ENCODE assay signal across 16 cellular contexts in the genomic region with DNA sequence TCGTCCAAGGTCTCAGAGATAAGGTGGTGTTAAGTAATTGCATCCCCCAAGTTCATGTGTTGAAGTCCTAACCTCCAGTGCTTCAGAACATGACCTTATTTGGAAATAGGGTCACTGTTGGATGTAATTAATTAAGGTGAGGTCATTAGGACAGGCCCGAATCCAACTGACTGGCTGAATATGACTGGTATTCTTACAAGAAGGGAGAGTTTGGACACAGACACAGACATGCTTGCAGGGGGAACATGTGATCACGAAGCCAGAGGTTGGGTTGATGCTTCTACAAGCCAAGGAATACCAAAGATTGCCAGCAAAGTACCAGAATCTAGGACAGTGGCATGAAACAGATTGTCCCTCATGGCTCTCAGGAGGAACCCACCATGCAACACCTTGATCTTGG.
"Had no signal": no experiment of that assay in that cellular context is flagged by ENCODE, and none has a peak within 500 bp of the region (broad histone marks: within the 10 kb centered on the region; RNA-seq: fewer than 3 reads in every experiment).

No MANE protein-coding gene starts in this region.

- H3K36me3 ChIP-seq: prostate gland, SJSA1 had no signal

- H3K27me3 ChIP-seq: body of pancreas, SJSA1 had no signal

- DNase-seq: activated B cell treated with CpG ODN at 0.5 μM for 24 hours; activated CD4-positive, alpha-beta T cell treated with anti-CD3 and anti-CD28 coated beads for 48 hours; activated CD8-positive, alpha-beta T cell treated with anti-CD3 and anti-CD28 coated beads for 36 hours; activated effector memory CD4-positive, alpha-beta T cell treated with anti-CD3 and anti-CD28 coated beads, Interleukin-2, amount 50 U/mL, for 16 hours; activated T-cell treated with anti-CD3 and anti-CD28 coated beads, Interleukin-2, amount 50 U/mL, for 48 hours; natural killer cell; occipital lobe; stimulated activated naive B cell treated with anti-CD40 and anti-IgM and Interleukin-4, amounts not matched to agents 10 μg/mL and 1 μg/mL and 100 μg/mL, for 72 hours; T-helper 2 cell; trophoblast cell had no signal

- H3K36me3 Mint-ChIP-seq: activated naive CD4-positive, alpha-beta T cell treated with anti-CD3 and anti-CD28 coated beads, Interleukin-2, amount 50 U/mL, for 24 hours; memory B cell; natural killer cell; stimulated activated naive B cell treated with anti-CD40 and anti-IgM and Interleukin-4, amounts not matched to agents 10 μg/mL and 1 μg/mL and 100 μg/mL, for 72 hours had no signal

- H3K9me3 Mint-ChIP-seq: activated B cell treated with CpG ODN at 0.5 μM for 24 hours; activated CD8-positive, alpha-beta T cell treated with anti-CD3 and anti-CD28 coated beads for 36 hours; activated naive CD4-positive, alpha-beta T cell treated with anti-CD3 and anti-CD28 coated beads, Interleukin-2, amount 50 U/mL, for 24 hours; central memory CD8-positive, alpha-beta T cell; memory B cell; natural killer cell; stimulated activated naive B cell treated with anti-CD40 and anti-IgM and Interleukin-4, amounts not matched to agents 10 μg/mL and 1 μg/mL and 100 μg/mL, for 72 hours had no signal

- H3K27ac Mint-ChIP-seq: activated B cell treated with CpG ODN at 0.5 μM for 24 hours; activated CD8-positive, alpha-beta T cell treated with anti-CD3 and anti-CD28 coated beads for 36 hours; activated naive CD4-positive, alpha-beta T cell treated with anti-CD3 and anti-CD28 coated beads, Interleukin-2, amount 50 U/mL, for 24 hours; memory B cell; natural killer cell; stimulated activated naive B cell treated with anti-CD40 and anti-IgM and Interleukin-4, amounts not matched to agents 10 μg/mL and 1 μg/mL and 100 μg/mL, for 72 hours had no signal

- H3K4me3 ChIP-seq: body of pancreas, prostate gland, SJSA1 had no signal

- H3K4me3 Mint-ChIP-seq: activated B cell treated with CpG ODN at 0.5 μM for 24 hours; activated CD8-positive, alpha-beta T cell treated with anti-CD3 and anti-CD28 coated beads for 36 hours; activated naive CD4-positive, alpha-beta T cell treated with anti-CD3 and anti-CD28 coated beads, Interleukin-2, amount 50 U/mL, for 24 hours; central memory CD8-positive, alpha-beta T cell; memory B cell; natural killer cell; stimulated activated naive B cell treated with anti-CD40 and anti-IgM and Interleukin-4, amounts not matched to agents 10 μg/mL and 1 μg/mL and 100 μg/mL, for 72 hours had no signal

- H3K9me3 ChIP-seq: body of pancreas, prostate gland, SJSA1 had no signal

- H3K4me1 ChIP-seq: body of pancreas, SJSA1 had no signal

- H3K27ac ChIP-seq: SJSA1 had no signal

- H3K4me1 Mint-ChIP-seq: activated B cell treated with CpG ODN at 0.5 μM for 24 hours; central memory CD8-positive, alpha-beta T cell; memory B cell; natural killer cell; stimulated activated naive B cell treated with anti-CD40 and anti-IgM and Interleukin-4, amounts not matched to agents 10 μg/mL and 1 μg/mL and 100 μg/mL, for 72 hours had no signal

- H3K27me3 Mint-ChIP-seq: activated CD8-positive, alpha-beta T cell treated with anti-CD3 and anti-CD28 coated beads for 36 hours; activated naive CD4-positive, alpha-beta T cell treated with anti-CD3 and anti-CD28 coated beads, Interleukin-2, amount 50 U/mL, for 24 hours; central memory CD8-positive, alpha-beta T cell; stimulated activated naive B cell treated with anti-CD40 and anti-IgM and Interleukin-4, amounts not matched to agents 10 μg/mL and 1 μg/mL and 100 μg/mL, for 72 hours had no signal

- ATAC-seq: activated CD8-positive, alpha-beta T cell treated with anti-CD3 and anti-CD28 coated beads for 36 hours; natural killer cell; stimulated activated naive B cell treated with anti-CD40 and anti-IgM and Interleukin-4, amounts not matched to agents 10 μg/mL and 1 μg/mL and 100 μg/mL, for 72 hours had no signal
